In genomic region chr5:59001154-59001553, GRCh38 we compare ENCODE assay signal across 1 cellular context.
TF ChIP-seq lines count a peak whose summit lies in the region.

No MANE protein-coding gene starts in this region.

TF ChIP-seq in IMR-90, 13 proteins besides CTCF, POLR2A, EP300 and RAD21:
- TF ChIP-seq MAZ (IDR thresholded peaks at IDR 0.05; ENCODE audit: borderline replicate concordance, low read depth, low read length) (no peak), RFX5 (IDR thresholded peaks at IDR 0.05; ENCODE audit: low read depth, low read length) (no peak), MXI1 (IDR thresholded peaks at IDR 0.05; ENCODE audit: borderline replicate concordance, low read depth, low read length) (no peak), RCOR1 (IDR thresholded peaks at IDR 0.05; ENCODE audit: insufficient replicate concordance, low read length) (no peak), NFE2L2 (IDR thresholded peaks at IDR 0.05; ENCODE audit: low read depth, low read length) (no peak), SMC3 (IDR thresholded peaks at IDR 0.05; ENCODE audit: low read depth, low read length) (no peak), BHLHE40 (IDR thresholded peaks at IDR 0.05; ENCODE audit: low read depth, low read length) (no peak), ELK1 (IDR thresholded peaks at IDR 0.05; ENCODE audit: borderline replicate concordance, low read depth, low read length) (no peak), MAFK (IDR thresholded peaks at IDR 0.05; ENCODE audit: low read depth, low read length) (no peak)
